ENCODE assay signal across 14 cellular contexts in the genomic region with DNA sequence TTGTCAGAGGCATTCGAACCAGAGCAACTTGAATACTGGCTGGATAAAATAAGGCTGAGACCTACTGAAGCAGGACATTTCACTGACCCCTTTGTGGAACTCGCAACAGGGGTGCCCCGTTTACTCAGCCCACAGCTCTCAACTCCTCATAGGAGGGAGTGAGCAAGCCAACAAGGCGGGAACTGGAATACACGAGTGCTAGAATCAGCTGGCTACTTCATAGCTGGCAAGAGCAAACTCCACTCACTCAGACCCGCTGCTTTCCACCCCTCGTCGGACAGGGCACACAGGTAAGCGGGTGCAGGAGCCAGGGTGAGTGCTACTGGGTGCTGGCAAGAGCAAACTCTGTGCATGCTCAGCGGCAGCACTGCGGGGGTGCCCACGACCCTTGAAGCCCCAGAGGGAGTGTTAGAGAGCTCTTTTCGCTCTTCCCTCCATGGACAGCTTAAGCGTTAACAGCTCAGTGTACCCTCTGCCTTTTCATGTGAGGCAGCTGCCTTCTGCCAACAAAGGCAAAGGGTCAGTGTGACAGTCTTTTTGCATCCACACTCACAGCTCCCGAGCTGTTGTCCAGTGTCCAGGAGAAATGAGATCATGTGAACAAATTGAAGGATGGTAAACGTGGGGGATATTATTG. TPM values are rescaled to one million over a fixed set of nuclear protein-coding genes. Genes with fewer than 3 reads are reported as not detected.
DNase-seq lines count a peak whose midpoint lies in the region; ATAC-seq and TF ChIP-seq lines count a peak whose summit lies in the region.
"Had no signal": no experiment of that assay in that cellular context is flagged by ENCODE, and none has a peak within 500 bp of the region (broad histone marks: within the 10 kb centered on the region; RNA-seq: fewer than 3 reads in every experiment).

No MANE protein-coding gene starts in this region.

- no peak overlapping the region for H3K4me2 ChIP-seq in GM23248 (ENCODE audit: unreplicated experiment)
- H3K4me2 ChIP-seq in osteoblast (ENCODE audit: insufficient read depth, low read length): no peak overlapping the region

- no peaks in the 10 kb centered on the region for H4K20me1 ChIP-seq in GM23248 (ENCODE audit: insufficient read depth)
- H4K20me1 ChIP-seq in osteoblast (ENCODE audit: insufficient read depth, low read length): no peaks in the 10 kb centered on the region

- WGBS in GM23248 (ENCODE audit: low coverage in 1 of 2, low lambda C conversion rate in 2 of 2, missing lambda C conversion rate in 2 of 2), 2 experiments: 80 to 84% methylated on average over 16 of the region's 16 CpGs

- no peaks in the 10 kb centered on the region for H3K79me2 ChIP-seq in GM23248 (ENCODE audit: insufficient read depth)
- no peaks in the 10 kb centered on the region for H3K79me2 ChIP-seq in osteoblast (ENCODE audit: insufficient read depth, low read length)

- no peak for ATAC-seq in HG03378 (IDR thresholded peaks at IDR 0.05; ENCODE audit: unreplicated experiment)

- H3K36me3 ChIP-seq in GM23248 (ENCODE audit: low read depth) (no peaks in the 10 kb centered on the region), brain microvascular endothelial cell (replicated peaks) (no peaks in the 10 kb centered on the region), iPS-15b (ENCODE audit: control insufficient read depth, insufficient read depth, low read length) (no peaks in the 10 kb centered on the region), osteoblast (ENCODE audit: insufficient read depth, low read length) (no peaks in the 10 kb centered on the region)

- in situ Hi-C loops in GM23248 (cut with MboI) (no loop called here), brain microvascular endothelial cell (cut with HindIII; ENCODE audit: low pct_ligation_motif_present, low sequenced_read_pairs) (no loop called here)

- peak; percentile 1 for DNase-seq in GM23248
- peak; percentile 15 for DNase-seq in brain microvascular endothelial cell
- no peak for DNase-seq in osteoblast (ENCODE audit: insufficient read length, low spot score, missing footprints)
- DNase-seq in hepatic stellate cell (ENCODE audit: low spot score): no peak
- no peak for DNase-seq in SIG-M5 treated with dmso at 0.1 percent for 504 hours (lab: John Stamatoyannopoulos, UW; ENCODE audit: unreplicated experiment)
- no peak for DNase-seq in NOMO-1 treated with DMSO at 0.1 percent for 48 hours (lab: John Stamatoyannopoulos, UW; ENCODE audit: unreplicated experiment)
- DNase-seq: activated CD4-positive, CD25-positive, alpha-beta regulatory T cell treated with anti-CD3 and anti-CD28 coated beads, Interleukin-2, amount 50 U/mL, for 72 hours; amygdala; DMS153; NCI-H2081 treated with DMSO at 0.1 percent for 48 hours had no signal

- no peak overlapping the region for H2AFZ ChIP-seq in GM23248
- H2AFZ ChIP-seq in osteoblast (ENCODE audit: low read length): no peak overlapping the region

- H3K4me3 ChIP-seq in GM23248 (no peak overlapping the region), brain microvascular endothelial cell (ENCODE audit: low read depth, low read length) (no peak overlapping the region), iPS-15b (ENCODE audit: low read depth, low read length) (peak overlapping the region; percentile 24), osteoblast (ENCODE audit: insufficient read depth, low read length) (no peak overlapping the region)

- H3K27me3 ChIP-seq in GM23248 (replicated peaks; ENCODE audit: insufficient read depth) (no peaks in the 10 kb centered on the region), brain microvascular endothelial cell (replicated peaks) (no peaks in the 10 kb centered on the region), iPS-15b (ENCODE audit: control insufficient read depth, insufficient read depth, low read length) (no peaks in the 10 kb centered on the region), osteoblast (ENCODE audit: insufficient read depth, low read length) (no peaks in the 10 kb centered on the region)

- no peak for TF ChIP-seq CTCF in brain microvascular endothelial cell (IDR thresholded peaks at IDR 0.05; ENCODE audit: low read depth, low read length, missing control alignments)
- TF ChIP-seq CTCF in osteoblast (IDR thresholded peaks at IDR 0.05; ENCODE audit: extremely low read depth, low read depth, low read length): no peak

- no peak overlapping the region for H3K9ac ChIP-seq in GM23248
- H3K9ac ChIP-seq in iPS-15b (ENCODE audit: low read depth, low read length): peak overlapping the region; percentile 68

- H3K9me3 ChIP-seq in GM23248 (ENCODE audit: low read depth): no peaks in the 10 kb centered on the region
- H3K9me3 ChIP-seq in iPS-15b (ENCODE audit: control insufficient read depth, insufficient read depth, low read length): no peaks in the 10 kb centered on the region
- H3K9me3 ChIP-seq in osteoblast (ENCODE audit: low read depth, low read length): no peaks in the 10 kb centered on the region

- peaks cover 17% of the 10 kb centered on the region for H3F3A ChIP-seq in GM23248 (ENCODE audit: insufficient read depth)

- no peaks in the 10 kb centered on the region for H3K9me2 ChIP-seq in GM23248 (ENCODE audit: insufficient read depth)

- H3K4me1 ChIP-seq in GM23248 (ENCODE audit: insufficient read depth): peaks cover 33% of the 10 kb centered on the region
- peaks cover 38% of the 10 kb centered on the region for H3K4me1 ChIP-seq in iPS-15b (ENCODE audit: control insufficient read depth, insufficient read depth, low read length)
- H3K4me1 ChIP-seq in osteoblast (ENCODE audit: insufficient read depth, low read length): peaks cover 24% of the 10 kb centered on the region

- H3K27ac ChIP-seq in GM23248 (no peak overlapping the region), brain microvascular endothelial cell (peak overlapping the region; percentile 84), osteoblast (ENCODE audit: low read depth, low read length) (peak overlapping the region; percentile 54)

RNA-seq across cellular contexts. Expression of gene CAPZA3, which starts 15.7 kb away (rescaled TPM):
- not detected in 2 replicates for total RNA-seq in GM23248 (2014; rRNA removed; shearing (Covaris generic))
- polyA plus RNA-seq in GM23248 (2016; fragmentation: Nextera tagmentation; extraction: Ambion mirVana): not detected in 2 replicates
- total RNA-seq in osteoblast: not detected in 2 replicates
- total RNA-seq: LHCN-M2, mesenteric fat pad had no signal

RNA-seq across cellular contexts. Expression of gene PLCZ1, which starts 15.8 kb away (rescaled TPM):
- not detected in 2 replicates for total RNA-seq in GM23248 (2014; rRNA removed; shearing (Covaris generic))
- polyA plus RNA-seq in GM23248 (2016; fragmentation: Nextera tagmentation; extraction: Ambion mirVana): not detected in 2 replicates
- total RNA-seq in osteoblast: not detected in 2 replicates
- total RNA-seq: LHCN-M2, mesenteric fat pad had no signal

Comparison
In these comparisons a context has a peak if more than half of its experiments do, and no peak if none do; other contexts are left out.
1. DNase-seq: peak in GM23248 (single experiment) and brain microvascular endothelial cell (single experiment); none in osteoblast (single experiment), hepatic stellate cell (single experiment), SIG-M5 treated with dmso at 0.1 percent for 504 hours (single experiment) and NOMO-1 treated with DMSO at 0.1 percent for 48 hours (single experiment).